ENCODE assay signal across 8 cellular contexts in the genomic region with DNA sequence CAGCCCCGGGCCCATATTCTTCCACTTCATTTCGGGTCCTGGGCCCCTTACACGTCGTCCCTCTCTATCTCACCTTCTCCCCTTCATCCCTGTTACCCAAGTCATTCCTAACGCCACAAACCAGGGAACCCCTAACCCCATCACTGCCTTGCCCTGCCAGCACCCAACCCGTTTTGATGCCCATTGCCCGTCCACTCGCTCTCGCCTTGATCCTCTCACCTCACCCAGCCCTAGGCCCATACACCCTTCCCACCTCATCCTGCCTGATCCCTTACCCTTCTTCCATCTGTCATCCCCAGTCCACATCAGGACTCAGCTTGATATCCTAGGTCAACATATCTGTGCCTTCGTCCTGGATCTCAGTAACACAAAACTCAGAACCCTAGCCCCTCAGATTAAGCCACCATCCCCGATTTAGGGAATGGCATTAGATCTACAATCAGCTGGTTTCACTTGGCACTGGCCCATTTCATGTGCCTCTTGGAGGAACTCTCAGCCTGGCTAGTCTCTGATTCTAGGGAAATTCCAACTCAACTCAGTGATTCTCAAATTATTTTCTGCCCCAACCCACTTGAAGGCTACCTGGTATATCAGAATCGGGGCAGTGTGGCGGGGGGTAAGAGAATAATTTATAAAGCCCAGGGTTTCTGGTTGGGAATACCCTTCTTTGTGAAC. TPM values are rescaled to one million over a fixed set of nuclear protein-coding genes. Genes with fewer than 3 reads are reported as not detected.
DNase-seq lines count a peak whose midpoint lies in the region; ATAC-seq and TF ChIP-seq lines count a peak whose summit lies in the region.

No MANE protein-coding gene starts in this region.

- BruUV-seq in Panc1 (replicated peaks; lab: Mats Ljungman, UMichigan): TSS peak; percentile 60

- H3K4me2 ChIP-seq in DND-41 (ENCODE audit: insufficient read depth, low read length): peak overlapping the region; percentile 99
- H3K4me2 ChIP-seq in parathyroid adenoma (ENCODE audit: low read length): peak overlapping the region; percentile 89

- TF ChIP-seq POLR2A in esophagus muscularis mucosa (IDR thresholded peaks at IDR 0.05; ENCODE audit: low read depth) (no peak), GM18505 (IDR thresholded peaks at IDR 0.05; ENCODE audit: borderline replicate concordance, extremely low read depth, insufficient read depth, insufficient read length) (no peak)

- WGBS in esophagus muscularis mucosa: 25% methylated on average over 12 of the region's 13 CpGs

- peaks cover 36% of the 10 kb centered on the region for H3K4me1 ChIP-seq in DND-41 (ENCODE audit: insufficient read depth, low read length)
- peaks cover 15% of the 10 kb centered on the region for H3K4me1 ChIP-seq in Panc1 (ENCODE audit: control insufficient read depth, insufficient read depth, low read length)
- peaks cover 21 to 46% (median 34%) of the 10 kb centered on the region in 4 donors for H3K4me1 ChIP-seq in esophagus muscularis mucosa
- H3K4me1 ChIP-seq in parathyroid adenoma: peaks cover 3% of the 10 kb centered on the region

- H3K9me3 ChIP-seq in DND-41 (ENCODE audit: insufficient read depth, low read length, severe bottlenecking) (no peaks in the 10 kb centered on the region), Panc1 (ENCODE audit: control insufficient read depth, insufficient read depth, low read depth, low read length) (no peaks in the 10 kb centered on the region), esophagus muscularis mucosa (no peaks in the 10 kb centered on the region), parathyroid adenoma (ENCODE audit: control insufficient read depth, low read length) (no peaks in the 10 kb centered on the region)

- TF ChIP-seq EP300 in esophagus muscularis mucosa (IDR thresholded peaks at IDR 0.05): peak; percentile 4

- intact Hi-C loops in Panc1 (cut with micrococcal nuclease; ENCODE audit: unreplicated experiment) (no loop called here), esophagus muscularis mucosa (cut with DNase I) (loop anchor here (10.0 kb wide), 1 partner anchor 881 kb away; a partner anchor contains a TSS)

- ATAC-seq in DND-41 (ENCODE audit: insufficient read depth, low read depth) (no peak), Panc1 (0 out of 2 replicates have a peak, but pooled peaks have one; percentile 0), GM18505 (IDR thresholded peaks at IDR 0.05; ENCODE audit: unreplicated experiment) (no peak)

- H3K27ac ChIP-seq in DND-41 (ENCODE audit: low read length): peak overlapping the region; percentile 85
- H3K27ac ChIP-seq in Panc1 (ENCODE audit: low read length): peak overlapping the region; percentile 97
- peak overlapping the region; percentile 91 to 95 (median 92) for H3K27ac ChIP-seq in esophagus muscularis mucosa (replicated peaks in 1 of 4)
- H3K27ac ChIP-seq in parathyroid adenoma: peak overlapping the region; percentile 75

- H3K79me2 ChIP-seq in DND-41 (ENCODE audit: insufficient read depth, low read length) (peaks cover 55% of the 10 kb centered on the region), parathyroid adenoma (peaks cover 4% of the 10 kb centered on the region)

- CTCF ChIA-PET in Panc1 (lab: Charles Lee): no interaction called here

- in situ Hi-C loops in Panc1 (cut with HindIII; ENCODE audit: low pct_unique_long_range_greater_than_20kb, low sequenced_read_pairs): no loop called here

- peak overlapping the region; percentile 94 for H3K9ac ChIP-seq in DND-41 (ENCODE audit: low read depth, low read length)
- H3K9ac ChIP-seq in parathyroid adenoma: no peak overlapping the region

- peaks cover 2% of the 10 kb centered on the region; the same call in 1 of the 2 replicates for H4K20me1 ChIP-seq in DND-41 (ENCODE audit: insufficient read depth, low read length)

- H3K4me3 ChIP-seq in DND-41 (ENCODE audit: low read depth in 1 of 2, low read length in 2 of 2) (peak overlapping the region; percentile 60 to 97), Panc1 (ENCODE audit: low read depth in 2 of 2, low read length in 2 of 2) (peak overlapping the region; percentile 84 to 96), esophagus muscularis mucosa (peak overlapping the region; percentile 71 to 90 (median 86)), parathyroid adenoma (ENCODE audit: low read depth, low read length) (peak overlapping the region; percentile 92)

- H2AFZ ChIP-seq in DND-41 (ENCODE audit: low read depth, low read length) (peak overlapping the region; percentile 60), parathyroid adenoma (peak overlapping the region; percentile 64)

- POLR2A ChIA-PET in Panc1 (lab: Charles Lee): interaction anchor here (0.5 kb wide), 1 partner anchor 83 kb away, joined by 3 read pairs; no protein-coding TSS in a partner anchor

- TF ChIP-seq CTCF in DND-41 (IDR thresholded peaks at IDR 0.05; ENCODE audit: borderline replicate concordance, extremely low read depth, low read length, poor library complexity, severe bottlenecking) (no peak), Panc1 (IDR thresholded peaks at IDR 0.05) (no peak), esophagus muscularis mucosa (IDR thresholded peaks at IDR 0.05) (no peak), parathyroid adenoma (IDR thresholded peaks at IDR 0.05) (no peak)

- H3K36me3 ChIP-seq in DND-41 (ENCODE audit: insufficient read depth, low read length) (peaks cover 54% of the 10 kb centered on the region), Panc1 (ENCODE audit: control insufficient read depth, insufficient read depth, low read length) (peaks cover 38% of the 10 kb centered on the region), esophagus muscularis mucosa (peaks cover 20 to 67% (median 52%) of the 10 kb centered on the region in 4 donors), parathyroid adenoma (ENCODE audit: control insufficient read depth, insufficient read depth, low read length) (no peaks in the 10 kb centered on the region)

- no peak for DNase-seq in DND-41
- DNase-seq in Panc1 (ENCODE audit: low read depth, low spot score): no peak
- no peak for DNase-seq in esophagus muscularis mucosa (ENCODE audit: extremely low spot score)
- DNase-seq in NOMO-1 (lab: John Stamatoyannopoulos, UW; ENCODE audit: unreplicated experiment in 2 of 2): no peak
- no peak for DNase-seq in kidney glomerular epithelial cell (lab: John Stamatoyannopoulos, UW)
- no peak for DNase-seq in activated CD4-positive, alpha-beta T cell treated with anti-CD3 and anti-CD28 coated beads for 1 hour

- H3K27me3 ChIP-seq in DND-41 (ENCODE audit: insufficient read depth, low read length, poor library complexity): no peaks in the 10 kb centered on the region
- H3K27me3 ChIP-seq in Panc1 (ENCODE audit: control insufficient read depth, insufficient read depth, low read length): no peaks in the 10 kb centered on the region
- H3K27me3 ChIP-seq in esophagus muscularis mucosa: no peaks in the 10 kb centered on the region
- no peaks in the 10 kb centered on the region for H3K27me3 ChIP-seq in parathyroid adenoma (ENCODE audit: control insufficient read depth, insufficient read depth, low read length)

RNA-seq across cellular contexts. Expression of a gene that starts 0.5 kb away (rescaled TPM):
- 74.5 TPM for total RNA-seq in Panc1 (2021; ENCODE audit: unreplicated experiment)
- 65.4 TPM for polyA plus RNA-seq in Panc1 (2012; ENCODE audit: insufficient read length)
- 10 to 100 TPM; 48.0 to 77.2 (median 65.2) TPM for total RNA-seq in esophagus muscularis mucosa

RNA-seq across cellular contexts. Expression of a gene that starts 0.8 kb away (rescaled TPM):
- 95.8 TPM for total RNA-seq in Panc1 (2021; ENCODE audit: unreplicated experiment)
- 103 TPM for polyA plus RNA-seq in Panc1 (2012; ENCODE audit: insufficient read length)
- 100 to 1,000 TPM; 108 to 154 (median 126) TPM for total RNA-seq in esophagus muscularis mucosa

RNA-seq across cellular contexts. Expression of a gene that starts 25.0 kb away (rescaled TPM):
- 38.1 TPM for total RNA-seq in Panc1 (2021; ENCODE audit: unreplicated experiment)
- 21.8 TPM for polyA plus RNA-seq in Panc1 (2012; ENCODE audit: insufficient read length)
- 10 to 100 TPM; 32.1 to 49.4 (median 36.9) TPM for total RNA-seq in esophagus muscularis mucosa

RNA-seq across cellular contexts. Expression of a gene that starts 25.4 kb away (rescaled TPM):
- total RNA-seq in Panc1 (2021; ENCODE audit: unreplicated experiment) (not detected), esophagus muscularis mucosa (not detected)
- polyA plus RNA-seq in Panc1 (2012; ENCODE audit: insufficient read length): not detected
